Comparison of ENCODE assay signal across 28 cellular contexts in genomic region chr5:41339339-41339738, GRCh38.
"Had no signal": no experiment of that assay in that cellular context is flagged by ENCODE, and none has a peak within 500 bp of the region (broad histone marks: within the 10 kb centered on the region; RNA-seq: fewer than 3 reads in every experiment).

No MANE protein-coding gene starts in this region.

- ATAC-seq: stimulated activated effector memory CD8-positive, alpha-beta T cell treated with anti-CD3 and anti-CD28 coated beads, Interleukin-12 subunit alpha, Interleukin-12 subunit beta, amount 100 ng/mL, for 72 hours; stimulated activated naive B cell treated with anti-CD40 and anti-IgM and Interleukin-4, amounts not matched to agents 10 μg/mL and 1 μg/mL and 100 μg/mL, for 72 hours; stimulated activated naive CD8-positive, alpha-beta T cell treated with anti-CD3 and anti-CD28 coated beads, Interleukin-15, amount 100 ng/mL, for 72 hours; stimulated activated naive CD8-positive, alpha-beta T cell treated with anti-CD3 and anti-CD28 coated beads, Interleukin-15, Interleukin-2, amounts not matched to agents 100 U/mL and 50 U/mL, for 24 hours; upper lobe of right lung had no signal

- H3K36me3 ChIP-seq: stomach, suprapubic skin, thoracic aorta, thyroid gland, tibial artery, tibial nerve, transverse colon, upper lobe of left lung, upper lobe of right lung, uterus, vagina had no signal

- H3K4me3 ChIP-seq: stomach, suprapubic skin, testis, thoracic aorta, thyroid gland, tibial artery, tibial nerve, transverse colon, upper lobe of left lung, upper lobe of right lung, uterus, vagina had no signal

- H3K27ac Mint-ChIP-seq: stimulated activated effector memory CD8-positive, alpha-beta T cell treated with anti-CD3 and anti-CD28 coated beads, Interleukin-12 subunit alpha, Interleukin-12 subunit beta, amount 100 ng/mL, for 72 hours; stimulated activated naive B cell treated with anti-CD40 and anti-IgM and Interleukin-4, amounts not matched to agents 10 μg/mL and 1 μg/mL and 100 μg/mL, for 72 hours; stimulated activated naive CD8-positive, alpha-beta T cell treated with anti-CD3 and anti-CD28 coated beads, Interleukin-15, amount 100 ng/mL, for 72 hours; stimulated activated naive CD8-positive, alpha-beta T cell treated with anti-CD3 and anti-CD28 coated beads, Interleukin-15, Interleukin-2, amounts not matched to agents 100 ng/mL and 50 ng/mL, for 24 hours; type B pancreatic cell had no signal

- H3K27ac ChIP-seq: stomach, suprapubic skin, testis, thoracic aorta, thyroid gland, tibial artery, tibial nerve, transverse colon, upper lobe of left lung, upper lobe of right lung, uterus, vagina had no signal

- H3K27me3 Mint-ChIP-seq: stimulated activated naive B cell treated with anti-CD40 and anti-IgM and Interleukin-4, amounts not matched to agents 10 μg/mL and 1 μg/mL and 100 μg/mL, for 72 hours; stimulated activated naive CD8-positive, alpha-beta T cell treated with anti-CD3 and anti-CD28 coated beads, Interleukin-15, amount 100 ng/mL, for 72 hours; stimulated activated naive CD8-positive, alpha-beta T cell treated with anti-CD3 and anti-CD28 coated beads, Interleukin-15, Interleukin-2, amounts not matched to agents 100 ng/mL and 50 ng/mL, for 24 hours had no signal

- H3K9me3 Mint-ChIP-seq: stimulated activated naive CD8-positive, alpha-beta T cell treated with anti-CD3 and anti-CD28 coated beads, Interleukin-15, amount 100 ng/mL, for 72 hours; type B pancreatic cell had no signal

- H3K36me3 Mint-ChIP-seq: stimulated activated effector memory CD8-positive, alpha-beta T cell treated with anti-CD3 and anti-CD28 coated beads, Interleukin-12 subunit alpha, Interleukin-12 subunit beta, amount 100 ng/mL, for 72 hours; stimulated activated naive B cell treated with anti-CD40 and anti-IgM and Interleukin-4, amounts not matched to agents 10 μg/mL and 1 μg/mL and 100 μg/mL, for 72 hours; type B pancreatic cell had no signal

- H3K4me3 Mint-ChIP-seq: stimulated activated effector memory CD8-positive, alpha-beta T cell treated with anti-CD3 and anti-CD28 coated beads, Interleukin-12 subunit alpha, Interleukin-12 subunit beta, amount 100 ng/mL, for 72 hours; stimulated activated naive B cell treated with anti-CD40 and anti-IgM and Interleukin-4, amounts not matched to agents 10 μg/mL and 1 μg/mL and 100 μg/mL, for 72 hours; stimulated activated naive CD8-positive, alpha-beta T cell treated with anti-CD3 and anti-CD28 coated beads, Interleukin-15, amount 100 ng/mL, for 72 hours; stimulated activated naive CD8-positive, alpha-beta T cell treated with anti-CD3 and anti-CD28 coated beads, Interleukin-15, Interleukin-2, amounts not matched to agents 100 ng/mL and 50 ng/mL, for 24 hours; type B pancreatic cell had no signal

- FAIRE-seq: urothelium cell line had no signal

- H3K27me3 ChIP-seq: stomach, suprapubic skin, testis, thyroid gland, tibial artery, tibial nerve, transverse colon, upper lobe of left lung, upper lobe of right lung, uterus, vagina had no signal

- H3K4me1 ChIP-seq: suprapubic skin, thyroid gland had no signal

- H3K4me1 Mint-ChIP-seq: stimulated activated effector memory CD8-positive, alpha-beta T cell treated with anti-CD3 and anti-CD28 coated beads, Interleukin-12 subunit alpha, Interleukin-12 subunit beta, amount 100 ng/mL, for 72 hours; stimulated activated naive B cell treated with anti-CD40 and anti-IgM and Interleukin-4, amounts not matched to agents 10 μg/mL and 1 μg/mL and 100 μg/mL, for 72 hours; stimulated activated naive CD8-positive, alpha-beta T cell treated with anti-CD3 and anti-CD28 coated beads, Interleukin-15, amount 100 ng/mL, for 72 hours had no signal

- H3K9me3 ChIP-seq: stomach, suprapubic skin, testis, thoracic aorta, thyroid gland, tibial artery, tibial nerve, transverse colon, upper lobe of left lung, upper lobe of right lung, uterus, vagina had no signal

- DNase-seq: stimulated activated CD4-positive, alpha-beta T cell treated with anti-CD3 and anti-CD28 coated beads, Interleukin-2, amount 100 ng/mL, for 48 hours; stimulated activated CD4-positive, alpha-beta T cell treated with anti-CD3 and anti-CD28 coated beads, Interleukin-4, amount 100 ng/mL, for 1 hour; stimulated activated CD4-positive, alpha-beta T cell treated with anti-CD3 and anti-CD28 coated beads, Interleukin-4, amount 100 ng/mL, for 24 hours; stimulated activated CD4-positive, alpha-beta T cell treated with anti-CD3 and anti-CD28 coated beads, Interleukin-4, amount 100 ng/mL, for 4 hours; stimulated activated CD8-positive, alpha-beta memory T cell treated with anti-CD3 and anti-CD28 coated beads, Interleukin-4, amount 100 ng/mL, for 48 hours; stimulated activated naive B cell treated with anti-CD40 and anti-IgM and Interleukin-4, amounts not matched to agents 10 μg/mL and 1 μg/mL and 100 μg/mL, for 72 hours; stimulated activated naive CD4-positive, alpha-beta T cell; stimulated activated naive CD4-positive, alpha-beta T cell treated with Interleukin-2 at 50 U/mL for 16 hours; stimulated activated naive CD8-positive, alpha-beta T cell treated with anti-CD3 and anti-CD28 coated beads, Interleukin-15, amount 100 ng/mL, for 72 hours; stimulated activated naive CD8-positive, alpha-beta T cell treated with anti-CD3 and anti-CD28 coated beads, Interleukin-15, Interleukin-2, amounts not matched to agents 100 U/mL and 50 U/mL, for 24 hours; stomach; substantia nigra; testis; thyroid gland; tibial artery; transverse colon; trophoblast cell; upper lobe of left lung; upper lobe of right lung; uterus had no signal
